In genomic region chr11:1836011-1836945, GRCh38 we compare ENCODE assay signal across 29 cellular contexts. TPM values are rescaled to one million over a fixed set of nuclear protein-coding genes. Genes with fewer than 3 reads are reported as not detected.
A peak's percentile ranks its signal among the peaks of the same experiment; 100 is the strongest.
DNase-seq lines count a peak whose midpoint lies in the region; ATAC-seq and TF ChIP-seq lines count a peak whose summit lies in the region.
"Had no signal": no experiment of that assay in that cellular context is flagged by ENCODE, and none has a peak within 500 bp of the region (broad histone marks: within the 10 kb centered on the region; RNA-seq: fewer than 3 reads in every experiment).

No MANE protein-coding gene starts in this region.

- H3K4me1 Mint-ChIP-seq in natural killer cell treated with Interleukin-12 subunit alpha and Interleukin-12 subunit beta and Interleukin-15 and Interleukin-18, amount 100 ng/mL, for 72 hours (ENCODE audit: low read depth in 2 of 2), result peaks cover 0 to 8% of the 10 kb centered on the region in 2 donors
- peaks cover 0 to 25% of the 10 kb centered on the region in 2 donors for H3K4me1 Mint-ChIP-seq in natural killer cell

- H3K4me1 ChIP-seq in right cardiac atrium (ENCODE audit: control insufficient read depth, insufficient read depth, low read length) (no peaks in the 10 kb centered on the region), spleen (peaks cover 26 to 65% (median 55%) of the 10 kb centered on the region in 6 donors)
- H3K4me1 ChIP-seq: BE2C had no signal

- no peaks in the 10 kb centered on the region for H3K27me3 ChIP-seq in right cardiac atrium (ENCODE audit: control insufficient read depth, insufficient read depth)
- peaks cover 0 to 22% (median 0%) of the 10 kb centered on the region in 7 donors for H3K27me3 ChIP-seq in spleen (replicated peaks in 1 of 7)
- H3K27me3 ChIP-seq: BE2C, cardiac muscle cell had no signal

- no peak for TF ChIP-seq CTCF in natural killer cell (IDR thresholded peaks at IDR 0.05)
- no peak for TF ChIP-seq CTCF in spleen (IDR thresholded peaks at IDR 0.05 in 8 of 11, conservative IDR thresholded peaks at IDR 0.05 in 3 of 11)

- no peaks in the 10 kb centered on the region for H3K27me3 Mint-ChIP-seq in natural killer cell treated with Interleukin-12 subunit alpha and Interleukin-12 subunit beta and Interleukin-15 and Interleukin-18, amount 100 ng/mL, for 72 hours
- H3K27me3 Mint-ChIP-seq in natural killer cell (ENCODE audit: low read depth in 2 of 2), result peaks cover 0 to 8% of the 10 kb centered on the region in 2 donors

- H3K9me3 ChIP-seq in right cardiac atrium (ENCODE audit: control insufficient read depth, low read length) (no peaks in the 10 kb centered on the region), spleen (no peaks in the 10 kb centered on the region)
- H3K9me3 ChIP-seq: BE2C, thoracic aorta had no signal

- TF ChIP-seq POLR2A in spleen (IDR thresholded peaks at IDR 0.05), result no peak

- H3K4me3 ChIP-seq in right cardiac atrium (ENCODE audit: low read length), result no peak overlapping the region
- H3K4me3 ChIP-seq in spleen, result no peak overlapping the region
- H3K4me3 ChIP-seq: cardiac muscle cell, thoracic aorta had no signal

- intact Hi-C loops in natural killer cell (cut with micrococcal nuclease) (loop anchor here (2.0 kb wide), 1 partner anchor 17 kb away; the partner anchor contains the start of gene LSP1), right cardiac atrium (cut with DNase I) (loop anchor here (2.0 to 10.0 kb wide), 4 partner anchors 184 to 319 kb away; no protein-coding TSS in a partner anchor), spleen (cut with DNase I; ENCODE audit: low total_unique reads) (loop anchor here (5.0 kb wide), 1 partner anchor 316 kb away; no protein-coding TSS in a partner anchor)

- no peaks in the 10 kb centered on the region for H3K9me3 Mint-ChIP-seq in natural killer cell treated with Interleukin-12 subunit alpha and Interleukin-12 subunit beta and Interleukin-15 and Interleukin-18, amount 100 ng/mL, for 72 hours
- H3K9me3 Mint-ChIP-seq in natural killer cell, result no peaks in the 10 kb centered on the region
- H3K9me3 Mint-ChIP-seq: activated CD4-positive, alpha-beta T cell treated with anti-CD3 and anti-CD28 coated beads, Interleukin-2, amount 10 ng/mL, durations not matched to agents 24 days and 14 days; naive B cell; stimulated activated memory B cell treated with anti-CD40 and anti-IgM and Interleukin-4, amounts not matched to agents 10 μg/mL and 1 μg/mL and 100 μg/mL, for 72 hours had no signal

- DNase-seq in natural killer cell treated with Interleukin-12 subunit alpha and Interleukin-12 subunit beta and Interleukin-15 and Interleukin-18, amount 100 ng/mL, for 72 hours (ENCODE audit: low spot score), result peak; percentile 56
- DNase-seq in natural killer cell (no peak), right cardiac atrium (peak; percentile 11 to 64 (median 49)), spleen (peak; percentile 82), NCI-H774 (lab: John Stamatoyannopoulos, UW) (no peak)
- DNase-seq: activated CD4-positive, alpha-beta T cell treated with anti-CD3 and anti-CD28 coated beads, Interleukin-2, amount 10 ng/mL, durations not matched to agents 24 days and 14 days; activated naive CD4-positive, alpha-beta T cell treated with Interleukin-2 at 50 U/mL for 16 hours; amygdala; BE2C; mesendoderm; naive B cell; NCI-H2029 treated with DMSO at 0.1 percent for 48 hours; NCI-H226; stimulated activated CD4-positive, alpha-beta T cell treated with anti-CD3 and anti-CD28 coated beads, Interleukin-4, amount 100 ng/mL, for 1 hour had no signal

- ATAC-seq in natural killer cell treated with Interleukin-12 subunit alpha and Interleukin-12 subunit beta and Interleukin-15 and Interleukin-18, amount 100 ng/mL, for 72 hours, result no peak
- ATAC-seq in natural killer cell (no peak), right cardiac atrium (no peak), GM19395 (IDR thresholded peaks at IDR 0.05; ENCODE audit: unreplicated experiment) (no peak)
- ATAC-seq: SK-N-SH treated with all-trans-retinoic acid at 6 μM for 48 hours; stimulated activated memory B cell treated with anti-CD40 and anti-IgM and Interleukin-4, amounts not matched to agents 10 μg/mL and 1 μg/mL and 100 μg/mL, for 72 hours had no signal

- no peak overlapping the region for H3K27ac Mint-ChIP-seq in natural killer cell treated with Interleukin-12 subunit alpha and Interleukin-12 subunit beta and Interleukin-15 and Interleukin-18, amount 100 ng/mL, for 72 hours
- no peak overlapping the region for H3K27ac Mint-ChIP-seq in natural killer cell
- H3K27ac Mint-ChIP-seq: activated CD4-positive, alpha-beta T cell treated with anti-CD3 and anti-CD28 coated beads, Interleukin-2, amount 10 ng/mL, durations not matched to agents 24 days and 14 days; stimulated activated memory B cell treated with anti-CD40 and anti-IgM and Interleukin-4, amounts not matched to agents 10 μg/mL and 1 μg/mL and 100 μg/mL, for 72 hours had no signal

- no peak overlapping the region for H3K4me3 Mint-ChIP-seq in natural killer cell treated with Interleukin-12 subunit alpha and Interleukin-12 subunit beta and Interleukin-15 and Interleukin-18, amount 100 ng/mL, for 72 hours
- no peak overlapping the region for H3K4me3 Mint-ChIP-seq in natural killer cell
- H3K4me3 Mint-ChIP-seq: activated CD4-positive, alpha-beta T cell treated with anti-CD3 and anti-CD28 coated beads, Interleukin-2, amount 10 ng/mL, durations not matched to agents 24 days and 14 days; naive B cell; stimulated activated memory B cell treated with anti-CD40 and anti-IgM and Interleukin-4, amounts not matched to agents 10 μg/mL and 1 μg/mL and 100 μg/mL, for 72 hours had no signal

- WGBS in right cardiac atrium, result 89% methylated on average over 43 of the region's 43 CpGs
- WGBS in spleen, 5 donors, result 82 to 93% (median 88%) methylated on average over 13 to 43 of the region's 43 CpGs

- H3K36me3 Mint-ChIP-seq in natural killer cell treated with Interleukin-12 subunit alpha and Interleukin-12 subunit beta and Interleukin-15 and Interleukin-18, amount 100 ng/mL, for 72 hours, result no peaks in the 10 kb centered on the region
- no peaks in the 10 kb centered on the region for H3K36me3 Mint-ChIP-seq in natural killer cell
- H3K36me3 Mint-ChIP-seq: naive B cell; stimulated activated memory B cell treated with anti-CD40 and anti-IgM and Interleukin-4, amounts not matched to agents 10 μg/mL and 1 μg/mL and 100 μg/mL, for 72 hours had no signal

- H3K27ac ChIP-seq in right cardiac atrium (ENCODE audit: low read length) (no peak overlapping the region), spleen (no peak overlapping the region)
- H3K27ac ChIP-seq: cardiac muscle cell, thoracic aorta, VCaP had no signal

- no peaks in the 10 kb centered on the region for H3K36me3 ChIP-seq in spleen
- H3K36me3 ChIP-seq: BE2C, cardiac muscle cell, thoracic aorta had no signal

RNA-seq across cellular contexts. Expression of gene SYT8, which starts 1.5 kb away (rescaled TPM):
- not detected for total RNA-seq in natural killer cell treated with Interleukin-12 subunit alpha and Interleukin-12 subunit beta and Interleukin-15 and Interleukin-18, amount 100 ng/mL, for 72 hours
- not detected for total RNA-seq in natural killer cell
- not detected for total RNA-seq in right cardiac atrium
- not detected for polyA plus RNA-seq in right cardiac atrium
- not detected for total RNA-seq in spleen
- under 1 TPM in 1 of 3 donors, not detected in 2; 0.83 TPM for polyA plus RNA-seq in spleen
- total RNA-seq: A673; activated CD4-positive, alpha-beta T cell treated with anti-CD3 and anti-CD28 coated beads, Interleukin-2, amount 10 ng/mL, durations not matched to agents 24 days and 14 days; cardiac muscle cell; glomerular endothelial cell; M059J; RPMI7951; T-helper 2 cell treated with Interferon-gamma antibody and Interleukin-4, amounts not matched to agents 100 ng/mL and 5 ng/mL, for 36 hours had no signal
- polyA plus RNA-seq: cardiac muscle cell had no signal

RNA-seq across cellular contexts. Expression of gene TNNI2, which starts 2.5 kb away (rescaled TPM):
- total RNA-seq in natural killer cell treated with Interleukin-12 subunit alpha and Interleukin-12 subunit beta and Interleukin-15 and Interleukin-18, amount 100 ng/mL, for 72 hours, result 1 to 10 TPM in 1 of 2 donors, not detected in 1; 1.4 TPM
- total RNA-seq in natural killer cell (1 to 10 TPM; 1.2 to 5.4 (median 3.6) TPM), right cardiac atrium (not detected), spleen (1 to 10 TPM; 2.3 to 8.6 (median 5.2) TPM)
- polyA plus RNA-seq in right cardiac atrium (not detected), spleen (10 to 100 TPM in 2 of 3 donors, 1 to 10 TPM in 1; 7.3 to 21.8 (median 13.0) TPM)
- total RNA-seq: A673; activated CD4-positive, alpha-beta T cell treated with anti-CD3 and anti-CD28 coated beads, Interleukin-2, amount 10 ng/mL, durations not matched to agents 24 days and 14 days; dermis microvascular lymphatic vessel endothelial cell; glomerular endothelial cell; kidney epithelial cell; M059J; osteoblast; renal cortical epithelial cell; thoracic aorta had no signal

RNA-seq across cellular contexts. Expression of gene LSP1, which starts 16.6 kb away (rescaled TPM):
- 100 to 1,000 TPM; 240 to 358 TPM for total RNA-seq in natural killer cell treated with Interleukin-12 subunit alpha and Interleukin-12 subunit beta and Interleukin-15 and Interleukin-18, amount 100 ng/mL, for 72 hours
- total RNA-seq in natural killer cell, result 100 to 1,000 TPM; 487 to 595 (median 536) TPM
- 10 to 100 TPM in 3 of 4 donors, 1 to 10 TPM in 1; 7.6 to 18.3 (median 14.8) TPM for total RNA-seq in right cardiac atrium
- 11.7 TPM for polyA plus RNA-seq in right cardiac atrium
- 100 to 1,000 TPM; 227 to 422 (median 358) TPM for total RNA-seq in spleen
- 100 to 1,000 TPM; 136 to 350 (median 148) TPM for polyA plus RNA-seq in spleen
- total RNA-seq: A673, cardiac muscle cell, kidney epithelial cell, renal cortical epithelial cell had no signal

RNA-seq across cellular contexts. Expression of gene PRR33, which starts 55.4 kb away (rescaled TPM):
- not detected for total RNA-seq in natural killer cell treated with Interleukin-12 subunit alpha and Interleukin-12 subunit beta and Interleukin-15 and Interleukin-18, amount 100 ng/mL, for 72 hours
- under 1 TPM in 2 of 3 donors, not detected in 1; 0.14 to 0.32 TPM for total RNA-seq in natural killer cell
- under 1 TPM; 0.11 to 0.82 (median 0.24) TPM for total RNA-seq in right cardiac atrium
- 0.81 TPM for polyA plus RNA-seq in right cardiac atrium
- total RNA-seq in spleen, result not detected
- polyA plus RNA-seq in spleen, result under 1 TPM; 0.03 to 0.64 (median 0.20) TPM
- total RNA-seq: A673; activated CD4-positive, alpha-beta T cell treated with anti-CD3 and anti-CD28 coated beads, Interleukin-2, amount 10 ng/mL, durations not matched to agents 24 days and 14 days; cardiac muscle cell; dermis microvascular lymphatic vessel endothelial cell; glomerular endothelial cell; kidney epithelial cell; M059J; osteoblast; renal cortical epithelial cell; RPMI7951; T-helper 2 cell treated with Interferon-gamma antibody and Interleukin-4, amounts not matched to agents 100 ng/mL and 5 ng/mL, for 36 hours had no signal
- polyA plus RNA-seq: cardiac muscle cell had no signal

Comparison
In these comparisons a context has a peak if more than half of its experiments do, and no peak if none do; other contexts are left out.
1. DNase-seq: peak in natural killer cell treated with Interleukin-12 subunit alpha and Interleukin-12 subunit beta and Interleukin-15 and Interleukin-18, amount 100 ng/mL, for 72 hours (single experiment), right cardiac atrium (3 of 3) and spleen (single experiment); none in natural killer cell (single experiment) and NCI-H774 (single experiment).
2. RNA of gene LSP1, which starts 16.6 kb away (total RNA-seq): 487 to 595 TPM in natural killer cell, 227 to 422 TPM in spleen and 240 to 358 TPM in natural killer cell treated with Interleukin-12 subunit alpha and Interleukin-12 subunit beta and Interleukin-15 and Interleukin-18, amount 100 ng/mL, for 72 hours; 7.6 to 18.3 TPM in right cardiac atrium; every median in the first group is over 10 times any median in the second.